Comparison of ENCODE assay signal across 9 cellular contexts in the genomic region with DNA sequence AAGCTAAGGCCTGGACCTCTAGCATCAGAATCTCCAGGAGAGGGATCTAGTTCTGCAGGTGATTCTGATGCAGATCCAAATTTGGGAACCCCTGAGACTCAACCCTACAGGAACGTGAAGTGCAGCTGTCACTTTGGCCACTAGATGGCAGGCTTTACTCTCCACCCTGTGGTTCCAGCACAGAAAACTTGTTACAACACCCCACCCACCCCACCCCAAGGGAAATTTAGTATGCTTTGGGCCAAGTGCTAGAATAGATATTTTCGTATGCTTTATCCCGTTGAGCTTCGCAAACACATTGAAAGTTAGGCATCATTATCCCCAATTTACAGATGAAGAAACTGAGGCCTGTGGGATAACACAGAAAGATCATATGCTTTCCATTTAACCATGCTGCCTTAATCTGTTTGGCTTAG.
DNase-seq lines count a peak whose midpoint lies in the region; ATAC-seq and TF ChIP-seq lines count a peak whose summit lies in the region.
"Had no signal": no experiment of that assay in that cellular context is flagged by ENCODE, and none has a peak within 500 bp of the region (broad histone marks: within the 10 kb centered on the region; RNA-seq: fewer than 3 reads in every experiment).

No MANE protein-coding gene starts in this region.

- peaks cover 28% of the 10 kb centered on the region for H3K27me3 Mint-ChIP-seq in activated T-cell treated with anti-CD3 and anti-CD28 coated beads, Interleukin-2, amount 50 U/mL, for 24 hours

- no peak overlapping the region for H3K4me2 ChIP-seq in trophoblast cell (ENCODE audit: low read length)

- H3K79me1 ChIP-seq in trophoblast cell (ENCODE audit: low read length): no peaks in the 10 kb centered on the region

- no CpG with 5 or more reads among the region's 4 CpGs for WGBS in trophoblast cell (ENCODE audit: extremely low coverage, insufficient coverage, insufficient read length)

- ATAC-seq in foreskin keratinocyte (peak; percentile 62), HG03135 (IDR thresholded peaks at IDR 0.05; ENCODE audit: unreplicated experiment) (no peak)

- no peaks in the 10 kb centered on the region for H3K4me1 ChIP-seq in foreskin keratinocyte
- H3K4me1 ChIP-seq in trophoblast cell (ENCODE audit: control insufficient read depth in 1 of 2, insufficient read depth in 2 of 2, low read length in 2 of 2): peaks cover 0 to 2% of the 10 kb centered on the region in 2 experiments

- TF ChIP-seq CTCF in HFF-Myc (IDR thresholded peaks at IDR 0.05; ENCODE audit: low read depth, low read length, missing control alignments): peak; percentile 81
- TF ChIP-seq CTCF in foreskin keratinocyte (conservative IDR thresholded peaks at IDR 0.05): peak; percentile 66

- H3K36me3 ChIP-seq in trophoblast cell (ENCODE audit: control insufficient read depth in 1 of 2, insufficient read depth in 2 of 2, low read length in 2 of 2): no peaks in the 10 kb centered on the region

- H3K36me3 Mint-ChIP-seq in activated T-cell treated with anti-CD3 and anti-CD28 coated beads, Interleukin-2, amount 50 U/mL, for 24 hours (ENCODE audit: low read depth): no peaks in the 10 kb centered on the region
- H3K36me3 Mint-ChIP-seq: activated naive CD8-positive, alpha-beta T cell had no signal

- no peaks in the 10 kb centered on the region for H3K9me3 Mint-ChIP-seq in activated T-cell treated with anti-CD3 and anti-CD28 coated beads, Interleukin-2, amount 50 U/mL, for 24 hours

- DNase-seq in GDM1 (lab: John Stamatoyannopoulos, UW) (peak; percentile 31), HFF-Myc (ENCODE audit: extremely low read depth, low read depth) (no peak), NOMO-1 (lab: John Stamatoyannopoulos, UW; ENCODE audit: unreplicated experiment in 2 of 2) (peak; percentile 19 to 31), foreskin keratinocyte (peak; percentile 2 to 6), trophoblast cell (peak; percentile 31 to 62), cerebellar nuclear complex (lab: John Stamatoyannopoulos, UW) (no peak)
- peak; percentile 56 for DNase-seq in activated T-cell treated with anti-CD3 and anti-CD28 coated beads, Interleukin-2, amount 50 U/mL, for 24 hours

- no peak overlapping the region for H4K8ac ChIP-seq in trophoblast cell (ENCODE audit: low read depth, low read length)

- H3K27ac ChIP-seq in foreskin keratinocyte: no peak overlapping the region
- H3K27ac ChIP-seq in trophoblast cell (ENCODE audit: low read depth, low read length): no peak overlapping the region

- H3K4ac ChIP-seq in trophoblast cell (ENCODE audit: low read depth, low read length): no peak overlapping the region

- no peak overlapping the region for H4K12ac ChIP-seq in trophoblast cell (ENCODE audit: low read depth, low read length)

- H3K9ac ChIP-seq in trophoblast cell (ENCODE audit: low read length): no peak overlapping the region

- H3K27me3 ChIP-seq in foreskin keratinocyte (peaks cover 13% of the 10 kb centered on the region), trophoblast cell (ENCODE audit: insufficient read depth, low read length) (peaks cover 3% of the 10 kb centered on the region)

- no peak overlapping the region for H3K4me3 ChIP-seq in HFF-Myc (replicated peaks; ENCODE audit: low read depth, low read length)
- H3K4me3 ChIP-seq in trophoblast cell (ENCODE audit: low read depth, low read length): no peak overlapping the region

- H3K27ac Mint-ChIP-seq in activated T-cell treated with anti-CD3 and anti-CD28 coated beads, Interleukin-2, amount 50 U/mL, for 24 hours: no peak overlapping the region
- H3K27ac Mint-ChIP-seq: activated naive CD8-positive, alpha-beta T cell had no signal

- no peak overlapping the region for H2BK120ac ChIP-seq in trophoblast cell (ENCODE audit: insufficient read depth, low read length, poor library complexity)

- H4K91ac ChIP-seq in trophoblast cell (ENCODE audit: low read depth, low read length): no peak overlapping the region

- H2AK5ac ChIP-seq in trophoblast cell (ENCODE audit: low read length): no peak overlapping the region

- no peak overlapping the region for H2AFZ ChIP-seq in trophoblast cell (ENCODE audit: insufficient read depth, low read length, poor library complexity)

- no peak overlapping the region for H3K18ac ChIP-seq in trophoblast cell (ENCODE audit: low read length)

- no peak overlapping the region for H2BK12ac ChIP-seq in trophoblast cell (ENCODE audit: low read length)

- no peak overlapping the region for H2BK5ac ChIP-seq in trophoblast cell (ENCODE audit: low read depth, low read length, poor library complexity)

- no peak overlapping the region for H3K14ac ChIP-seq in trophoblast cell (ENCODE audit: low read length)

- H3K23ac ChIP-seq in trophoblast cell (ENCODE audit: low read length): no peak overlapping the region

- no peaks in the 10 kb centered on the region for H3K4me1 Mint-ChIP-seq in activated T-cell treated with anti-CD3 and anti-CD28 coated beads, Interleukin-2, amount 50 U/mL, for 24 hours (ENCODE audit: low read depth)

- no peaks in the 10 kb centered on the region for H3K9me3 ChIP-seq in trophoblast cell (ENCODE audit: insufficient read depth, low read depth, low read length)

- no peak overlapping the region for H3K4me3 Mint-ChIP-seq in activated T-cell treated with anti-CD3 and anti-CD28 coated beads, Interleukin-2, amount 50 U/mL, for 24 hours
- H3K4me3 Mint-ChIP-seq: activated naive CD8-positive, alpha-beta T cell had no signal

- no peaks in the 10 kb centered on the region for H3K79me2 ChIP-seq in trophoblast cell (ENCODE audit: control insufficient read depth, insufficient read depth, low read length, poor library complexity)

Comparison
In these comparisons a context has a peak if more than half of its experiments do, and no peak if none do; other contexts are left out.
1. DNase-seq: peak in GDM1 (single experiment), NOMO-1 (2 of 2), activated T-cell treated with anti-CD3 and anti-CD28 coated beads, Interleukin-2, amount 50 U/mL, for 24 hours (single experiment), foreskin keratinocyte (2 of 2) and trophoblast cell (2 of 2); none in HFF-Myc (single experiment) and cerebellar nuclear complex (0 of 2).